In the genomic region with DNA sequence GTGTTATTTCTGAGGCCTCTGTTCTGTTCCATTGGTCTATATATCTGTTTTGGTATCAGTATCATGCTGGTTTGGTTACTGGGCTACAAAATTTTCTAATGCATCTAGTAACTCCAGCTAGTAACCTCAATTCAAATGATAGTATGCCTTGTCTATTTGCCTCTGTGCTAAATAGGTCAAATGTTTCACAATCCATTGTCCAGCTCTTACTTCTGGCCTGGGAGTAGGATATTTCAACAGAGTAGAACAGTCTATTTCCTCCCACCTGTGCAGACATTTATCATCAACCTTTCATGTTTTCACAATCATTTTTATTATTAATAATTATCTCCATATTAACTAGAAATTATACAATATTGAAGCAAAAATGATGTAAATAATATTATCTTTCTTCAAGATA, we compare ENCODE assay signal across 20 cellular contexts. TPM values are rescaled to one million over a fixed set of nuclear protein-coding genes. Genes with fewer than 3 reads are reported as not detected.
DNase-seq lines count a peak whose midpoint lies in the region; ATAC-seq and TF ChIP-seq lines count a peak whose summit lies in the region.
"Had no signal": no experiment of that assay in that cellular context is flagged by ENCODE, and none has a peak within 500 bp of the region (broad histone marks: within the 10 kb centered on the region; RNA-seq: fewer than 3 reads in every experiment).

No MANE protein-coding gene starts in this region.

- no peak overlapping the region for H2AK5ac ChIP-seq in IMR-90 (ENCODE audit: low read depth, low read length)

- peaks cover 53% of the 10 kb centered on the region for H3K4me1 Mint-ChIP-seq in activated T-helper 2 cell treated with anti-CD3 and anti-CD28 coated beads, Interferon-gamma antibody, Interleukin-2, Interleukin-4, amounts not matched to agents 10 μg/mL and 5 μg/mL and 100 μg/mL, durations not matched to agents 14 hours and 24 hours and 36 hours (ENCODE audit: low read depth)
- H3K4me1 Mint-ChIP-seq: B cell had no signal

- no TSS peak for BruUV-seq in IMR-90 (replicated peaks; lab: Mats Ljungman, UMichigan)

- in situ Hi-C loops in IMR-90 (cut with MboI; ENCODE audit: low sequenced_read_pairs) = no loop called here

- no peak overlapping the region for H3K27ac Mint-ChIP-seq in activated T-helper 2 cell treated with anti-CD3 and anti-CD28 coated beads, Interferon-gamma antibody, Interleukin-2, Interleukin-4, amounts not matched to agents 10 μg/mL and 5 μg/mL and 100 μg/mL, durations not matched to agents 14 hours and 24 hours and 36 hours
- H3K27ac Mint-ChIP-seq: B cell; CD4-positive, CD25-positive, alpha-beta regulatory T cell; CD8-positive, alpha-beta T cell had no signal

- ATAC-seq in IMR-90 (ENCODE audit: low read depth) (no peak), left lobe of liver (peak; percentile 97), right lobe of liver (peak; percentile 81 to 96 (median 90)), psoas muscle (peak; percentile 87 to 97 (median 94)), HG03039 (IDR thresholded peaks at IDR 0.05; ENCODE audit: unreplicated experiment) (no peak), HG02642 (IDR thresholded peaks at IDR 0.05; ENCODE audit: poor library complexity, unreplicated experiment) (no peak)
- ATAC-seq: CD8-positive, alpha-beta T cell had no signal

- H3K27me3 Mint-ChIP-seq in activated T-helper 2 cell treated with anti-CD3 and anti-CD28 coated beads, Interferon-gamma antibody, Interleukin-2, Interleukin-4, amounts not matched to agents 10 μg/mL and 5 μg/mL and 100 μg/mL, durations not matched to agents 14 hours and 24 hours and 36 hours (ENCODE audit: low read depth) = no peaks in the 10 kb centered on the region
- H3K27me3 Mint-ChIP-seq: CD4-positive, CD25-positive, alpha-beta regulatory T cell had no signal

- dilution Hi-C loops in IMR-90 (cut with HindIII; ENCODE audit: low sequenced_read_pairs, unreplicated experiment) = no loop called here

- no peaks in the 10 kb centered on the region for H3K79me1 ChIP-seq in IMR-90 (ENCODE audit: low read depth in 1 of 2, low read length in 2 of 2)

- no peaks in the 10 kb centered on the region for H3K4me1 ChIP-seq in IMR-90 (ENCODE audit: control insufficient read depth, insufficient read depth, low read length)
- H3K4me1 ChIP-seq in right lobe of liver = no peaks in the 10 kb centered on the region
- H3K4me1 ChIP-seq in psoas muscle = no peaks in the 10 kb centered on the region
- H3K4me1 ChIP-seq: BLaER1 had no signal

- intact Hi-C loops in IMR-90 (cut with micrococcal nuclease) (no loop called here), right lobe of liver (cut with DNase I) (no loop called here), psoas muscle (cut with DNase I) (no loop called here)
- intact Hi-C loops in activated T-helper 2 cell treated with anti-CD3 and anti-CD28 coated beads, Interferon-gamma antibody, Interleukin-2, Interleukin-4, amounts not matched to agents 10 μg/mL and 5 μg/mL and 100 μg/mL, durations not matched to agents 14 hours and 24 hours and 36 hours (cut with micrococcal nuclease) = no loop called here

- no peak overlapping the region for H3K9ac ChIP-seq in IMR-90 (ENCODE audit: low read depth, low read length)
- H3K9ac ChIP-seq: BLaER1, GM23248 had no signal

- TF ChIP-seq CTCF in IMR-90 (conservative IDR thresholded peaks at IDR 0.05; ENCODE audit: low read depth, low read length) (no peak), right lobe of liver (IDR thresholded peaks at IDR 0.05) (no peak), psoas muscle (IDR thresholded peaks at IDR 0.05) (no peak)

- H3K4me3 ChIP-seq in IMR-90 (ENCODE audit: insufficient read depth, low read depth, low read length) (no peak overlapping the region), right lobe of liver (no peak overlapping the region), psoas muscle (no peak overlapping the region)
- H3K4me3 ChIP-seq: BLaER1, GM23248 had no signal

- no peak overlapping the region for H2BK20ac ChIP-seq in IMR-90 (ENCODE audit: low read depth, low read length)

- no peak overlapping the region for H3K23ac ChIP-seq in IMR-90 (ENCODE audit: low read depth, low read length)

- peaks cover 15% of the 10 kb centered on the region for H3K9me3 Mint-ChIP-seq in activated T-helper 2 cell treated with anti-CD3 and anti-CD28 coated beads, Interferon-gamma antibody, Interleukin-2, Interleukin-4, amounts not matched to agents 10 μg/mL and 5 μg/mL and 100 μg/mL, durations not matched to agents 14 hours and 24 hours and 36 hours
- H3K9me3 Mint-ChIP-seq: CD8-positive, alpha-beta T cell had no signal

- CTCF ChIA-PET in IMR-90 (lab: Yijun Ruan, JAX) = no interaction called here

- H3K4me2 ChIP-seq in IMR-90 (ENCODE audit: low read depth, low read length) = no peak overlapping the region
- H3K4me2 ChIP-seq: BLaER1 had no signal

- no peaks in the 10 kb centered on the region; the same call in 1 of the 2 replicates for H3K9me1 ChIP-seq in IMR-90 (ENCODE audit: insufficient read depth, low read length)

- no peak overlapping the region for H3K4ac ChIP-seq in IMR-90 (ENCODE audit: low read depth, low read length)

- H2BK5ac ChIP-seq in IMR-90 (ENCODE audit: low read depth, low read length, poor library complexity, severe bottlenecking) = no peak overlapping the region

- H4K8ac ChIP-seq in IMR-90 (ENCODE audit: low read depth in 2 of 2, low read length in 2 of 2) = no peak overlapping the region

- no peak overlapping the region for H3K4me3 Mint-ChIP-seq in activated T-helper 2 cell treated with anti-CD3 and anti-CD28 coated beads, Interferon-gamma antibody, Interleukin-2, Interleukin-4, amounts not matched to agents 10 μg/mL and 5 μg/mL and 100 μg/mL, durations not matched to agents 14 hours and 24 hours and 36 hours (ENCODE audit: low read depth)
- H3K4me3 Mint-ChIP-seq: B cell; CD4-positive, CD25-positive, alpha-beta regulatory T cell; CD8-positive, alpha-beta T cell had no signal

- H4K5ac ChIP-seq in IMR-90 (ENCODE audit: low read depth, low read length) = no peak overlapping the region

- no peaks in the 10 kb centered on the region for H4K20me1 ChIP-seq in IMR-90 (ENCODE audit: insufficient read depth, low read length)
- H4K20me1 ChIP-seq: BLaER1 had no signal

- H3K36me3 Mint-ChIP-seq in activated T-helper 2 cell treated with anti-CD3 and anti-CD28 coated beads, Interferon-gamma antibody, Interleukin-2, Interleukin-4, amounts not matched to agents 10 μg/mL and 5 μg/mL and 100 μg/mL, durations not matched to agents 14 hours and 24 hours and 36 hours (ENCODE audit: low read depth) = peaks cover 16% of the 10 kb centered on the region
- H3K36me3 Mint-ChIP-seq: CD4-positive, CD25-positive, alpha-beta regulatory T cell; CD8-positive, alpha-beta T cell had no signal

- POLR2A ChIA-PET in IMR-90 (lab: Charles Lee; ENCODE audit: unreplicated experiment) = no interaction called here

- H3K18ac ChIP-seq in IMR-90 (ENCODE audit: low read depth, low read length) = no peak overlapping the region

- H3K27me3 ChIP-seq in IMR-90 (ENCODE audit: control insufficient read depth, insufficient read depth, low read length) = no peaks in the 10 kb centered on the region
- H3K27me3 ChIP-seq in right lobe of liver = no peaks in the 10 kb centered on the region
- no peaks in the 10 kb centered on the region for H3K27me3 ChIP-seq in psoas muscle (ENCODE audit: insufficient read depth in 3 of 3, low read length in 2 of 3)
- H3K27me3 ChIP-seq: BLaER1 had no signal

- H3K14ac ChIP-seq in IMR-90 (replicated peaks; ENCODE audit: low read depth, low read length) = no peak overlapping the region

- H3K36me3 ChIP-seq in IMR-90 (ENCODE audit: control insufficient read depth, insufficient read depth, low read length) = no peaks in the 10 kb centered on the region
- H3K36me3 ChIP-seq in right lobe of liver = no peaks in the 10 kb centered on the region
- H3K36me3 ChIP-seq in psoas muscle (ENCODE audit: insufficient read depth in 1 of 2, low read depth in 1 of 2) = no peaks in the 10 kb centered on the region
- H3K36me3 ChIP-seq: BLaER1 had no signal

- no peaks in the 10 kb centered on the region for H3K9me3 ChIP-seq in IMR-90 (ENCODE audit: control insufficient read depth, insufficient read depth, low read length)
- H3K9me3 ChIP-seq in right lobe of liver = no peaks in the 10 kb centered on the region
- no peaks in the 10 kb centered on the region for H3K9me3 ChIP-seq in psoas muscle
- H3K9me3 ChIP-seq: BLaER1, Caco-2 had no signal

- H2AK9ac ChIP-seq in IMR-90 (replicated peaks; ENCODE audit: low read depth, low read length, poor library complexity) = no peak overlapping the region

- no peak overlapping the region for H2BK15ac ChIP-seq in IMR-90 (ENCODE audit: low read depth, low read length)

- no peak overlapping the region for H2BK120ac ChIP-seq in IMR-90 (ENCODE audit: low read depth, low read length)

- DNase-seq in IMR-90 = no peak
- DNase-seq in left lobe of liver (ENCODE audit: low spot score) = no peak
- no peak for DNase-seq in right lobe of liver
- DNase-seq in psoas muscle = no peak
- no peak for DNase-seq in activated T-helper 2 cell treated with anti-CD3 and anti-CD28 coated beads, Interferon-gamma antibody, Interleukin-2, Interleukin-4, amounts not matched to agents 10 μg/mL and 5 μg/mL and 100 μg/mL, durations not matched to agents 14 hours and 24 hours and 36 hours (ENCODE audit: low spot score)
- DNase-seq in activated naive CD4-positive, alpha-beta T cell (lab: John Stamatoyannopoulos, UW) = no peak
- DNase-seq: Caco-2; CD4-positive, CD25-positive, alpha-beta regulatory T cell; CD8-positive, alpha-beta T cell; DMS153; DND-41; GM23248; H7; HCEC 1CT had no signal

- no peak for TF ChIP-seq POLR2A in IMR-90 (IDR thresholded peaks at IDR 0.05; ENCODE audit: low read depth, low read length)
- no peak for TF ChIP-seq POLR2A in right lobe of liver (IDR thresholded peaks at IDR 0.05)

- TF ChIP-seq RAD21 in IMR-90 (IDR thresholded peaks at IDR 0.05; ENCODE audit: low read length) = no peak

- H3K27ac ChIP-seq in IMR-90 (ENCODE audit: insufficient read depth, low read length) (no peak overlapping the region), right lobe of liver (no peak overlapping the region), psoas muscle (peak overlapping the region; percentile 42)
- H3K27ac ChIP-seq: 22Rv1, BLaER1, C4-2B, GM23248 had no signal

- no peak overlapping the region for H2AFZ ChIP-seq in IMR-90 (replicated peaks; ENCODE audit: low read length, poor library complexity)
- H2AFZ ChIP-seq: GM23248 had no signal

- H4K91ac ChIP-seq in IMR-90 (ENCODE audit: insufficient read depth, low read depth, low read length) = no peak overlapping the region

- no peak overlapping the region for H3K56ac ChIP-seq in IMR-90 (ENCODE audit: extremely low read depth, insufficient read depth, low read length)

RNA-seq across cellular contexts. Expression of a gene that starts 18.1 kb away (rescaled TPM):
- total RNA-seq in IMR-90 (2012; rRNA removed) (25.8 and 48.9 TPM in 2 replicates), left lobe of liver (27.8 TPM), right lobe of liver (10 to 100 TPM; 20.3 to 32.7 (median 27.5) TPM), psoas muscle (10 to 100 TPM; 26.0 to 48.2 (median 34.9) TPM)
- polyA plus RNA-seq in IMR-90 (2012; rRNA removed) (23.1 and 23.8 TPM in 2 replicates), psoas muscle (10 to 100 TPM; 14.7 to 28.4 (median 25.7) TPM)
- polyA plus RNA-seq in IMR-90 (2012; cell fraction: cytosol; rRNA removed) = 8.0 and 9.4 TPM in 2 replicates
- 3.8 and 9.2 TPM in 2 replicates for polyA plus RNA-seq in IMR-90 (2012; cell fraction: nucleus; rRNA removed; ENCODE audit: low replicate concordance)
- 227 and 231 TPM in 2 replicates for total RNA-seq in activated T-helper 2 cell treated with anti-CD3 and anti-CD28 coated beads, Interferon-gamma antibody, Interleukin-2, Interleukin-4, amounts not matched to agents 10 μg/mL and 5 μg/mL and 100 μg/mL, durations not matched to agents 14 hours and 24 hours and 36 hours

RNA-seq across cellular contexts. Expression of a gene that starts 56.8 kb away (rescaled TPM):
- total RNA-seq in IMR-90 (2012; rRNA removed) = 17.6 and 26.1 TPM in 2 replicates
- polyA plus RNA-seq in IMR-90 (2012; rRNA removed) = 16.4 and 18.1 TPM in 2 replicates
- 3.7 and 5.6 TPM in 2 replicates for polyA plus RNA-seq in IMR-90 (2012; cell fraction: cytosol; rRNA removed)
- 11.8 and 59.3 TPM in 2 replicates for polyA plus RNA-seq in IMR-90 (2012; cell fraction: nucleus; rRNA removed; ENCODE audit: low replicate concordance)
- total RNA-seq in left lobe of liver = 10.7 TPM
- total RNA-seq in right lobe of liver = 10 to 100 TPM; 12.9 to 16.7 (median 15.1) TPM
- total RNA-seq in psoas muscle = 10 to 100 TPM; 21.4 to 36.5 (median 25.6) TPM
- polyA plus RNA-seq in psoas muscle = 10 to 100 TPM in 2 of 3 donors, 1 to 10 TPM in 1; 9.6 to 23.7 (median 17.0) TPM
- 93.7 and 94.2 TPM in 2 replicates for total RNA-seq in activated T-helper 2 cell treated with anti-CD3 and anti-CD28 coated beads, Interferon-gamma antibody, Interleukin-2, Interleukin-4, amounts not matched to agents 10 μg/mL and 5 μg/mL and 100 μg/mL, durations not matched to agents 14 hours and 24 hours and 36 hours

Comparison
In these comparisons a context has a peak if more than half of its experiments do, and no peak if none do; other contexts are left out.
1. ATAC-seq: peak in left lobe of liver (single experiment), right lobe of liver (4 of 4) and psoas muscle (4 of 4); none in IMR-90 (single experiment), HG03039 (single experiment) and HG02642 (single experiment).